Comparison of ENCODE assay signal across 10 cellular contexts in genomic region chr18:63079114-63079513, GRCh38.
A peak's percentile ranks its signal among the peaks of the same experiment; 100 is the strongest.
DNase-seq lines count a peak whose midpoint lies in the region; ATAC-seq lines count a peak whose summit lies in the region.
"Had no signal": no experiment of that assay in that cellular context is flagged by ENCODE, and none has a peak within 500 bp of the region (broad histone marks: within the 10 kb centered on the region; RNA-seq: fewer than 3 reads in every experiment).

No MANE protein-coding gene starts in this region.

- H3K9me3 Mint-ChIP-seq in activated CD4-positive, alpha-beta T cell treated with anti-CD3 and anti-CD28 coated beads, Interleukin-2, amount 10 ng/mL, durations not matched to agents 7 days and 5 days: peaks cover 14% of the 10 kb centered on the region
- peaks cover 7% of the 10 kb centered on the region for H3K9me3 Mint-ChIP-seq in stimulated activated memory B cell treated with anti-CD40 and anti-IgM and Interleukin-4, amounts not matched to agents 10 μg/mL and 1 μg/mL and 100 μg/mL, for 72 hours

- CTCF ChIA-PET in activated CD4-positive, alpha-beta T cell treated with anti-CD3 and anti-CD28 coated beads, Interleukin-2, amount 10 ng/mL, durations not matched to agents 7 days and 5 days (lab: Charles Lee): no interaction called here

- DNase-seq in activated CD4-positive, alpha-beta T cell treated with anti-CD3 and anti-CD28 coated beads, Interleukin-2, amount 10 ng/mL, durations not matched to agents 7 days and 5 days: peak; percentile 27
- DNase-seq in activated CD4-positive, alpha-beta T cell treated with anti-CD3 and anti-CD28 coated beads, Interleukin-2, amount 50 U/mL, for 1 hour: no peak
- DNase-seq in NOMO-1 treated with dmso at 0.1 percent for 144 hours (lab: John Stamatoyannopoulos, UW; ENCODE audit: unreplicated experiment): peak; percentile 38
- no peak for DNase-seq in GM03348 (ENCODE audit: low spot score)
- DNase-seq in stimulated activated CD4-positive, alpha-beta T cell treated with anti-CD3 and anti-CD28 coated beads, Interleukin-1b, Interleukin-23, amount 100 ng/mL, for 48 hours: no peak
- DNase-seq: NCI-H1048; stimulated activated CD4-positive, alpha-beta T cell treated with anti-CD3 and anti-CD28 coated beads, Interleukin-4, amount 100 ng/mL, for 1 hour had no signal

- ATAC-seq in HG02852 (IDR thresholded peaks at IDR 0.05; ENCODE audit: unreplicated experiment) (peak; percentile 44), GM21447 (IDR thresholded peaks at IDR 0.05; ENCODE audit: unreplicated experiment) (no peak)
- ATAC-seq in stimulated activated memory B cell treated with anti-CD40 and anti-IgM and Interleukin-4, amounts not matched to agents 10 μg/mL and 1 μg/mL and 100 μg/mL, for 72 hours: peak; percentile 86

- H3K27ac Mint-ChIP-seq in activated CD4-positive, alpha-beta T cell treated with anti-CD3 and anti-CD28 coated beads, Interleukin-2, amount 10 ng/mL, durations not matched to agents 7 days and 5 days: no peak overlapping the region
- H3K27ac Mint-ChIP-seq in stimulated activated memory B cell treated with anti-CD40 and anti-IgM and Interleukin-4, amounts not matched to agents 10 μg/mL and 1 μg/mL and 100 μg/mL, for 72 hours: no peak overlapping the region

- no peak overlapping the region for H3K4me3 Mint-ChIP-seq in activated CD4-positive, alpha-beta T cell treated with anti-CD3 and anti-CD28 coated beads, Interleukin-2, amount 10 ng/mL, durations not matched to agents 7 days and 5 days
- no peak overlapping the region for H3K4me3 Mint-ChIP-seq in stimulated activated memory B cell treated with anti-CD40 and anti-IgM and Interleukin-4, amounts not matched to agents 10 μg/mL and 1 μg/mL and 100 μg/mL, for 72 hours

- POLR2A ChIA-PET in activated CD4-positive, alpha-beta T cell treated with anti-CD3 and anti-CD28 coated beads, Interleukin-2, amount 10 ng/mL, durations not matched to agents 7 days and 5 days (lab: Charles Lee): no interaction called here

- peaks cover 18% of the 10 kb centered on the region for H3K4me1 Mint-ChIP-seq in activated CD4-positive, alpha-beta T cell treated with anti-CD3 and anti-CD28 coated beads, Interleukin-2, amount 10 ng/mL, durations not matched to agents 7 days and 5 days
- H3K4me1 Mint-ChIP-seq in stimulated activated memory B cell treated with anti-CD40 and anti-IgM and Interleukin-4, amounts not matched to agents 10 μg/mL and 1 μg/mL and 100 μg/mL, for 72 hours: peaks cover 27% of the 10 kb centered on the region

- peaks cover 8% of the 10 kb centered on the region for H3K36me3 Mint-ChIP-seq in activated CD4-positive, alpha-beta T cell treated with anti-CD3 and anti-CD28 coated beads, Interleukin-2, amount 10 ng/mL, durations not matched to agents 7 days and 5 days (ENCODE audit: low read depth)
- H3K36me3 Mint-ChIP-seq in stimulated activated memory B cell treated with anti-CD40 and anti-IgM and Interleukin-4, amounts not matched to agents 10 μg/mL and 1 μg/mL and 100 μg/mL, for 72 hours: peaks cover 5% of the 10 kb centered on the region

- H3K27me3 Mint-ChIP-seq in activated CD4-positive, alpha-beta T cell treated with anti-CD3 and anti-CD28 coated beads, Interleukin-2, amount 10 ng/mL, durations not matched to agents 7 days and 5 days: peaks cover 19% of the 10 kb centered on the region
- H3K27me3 Mint-ChIP-seq in stimulated activated memory B cell treated with anti-CD40 and anti-IgM and Interleukin-4, amounts not matched to agents 10 μg/mL and 1 μg/mL and 100 μg/mL, for 72 hours: peaks cover 8% of the 10 kb centered on the region

Comparison
In these comparisons a context has a peak if more than half of its experiments do, and no peak if none do; other contexts are left out.
1. DNase-seq: peak in activated CD4-positive, alpha-beta T cell treated with anti-CD3 and anti-CD28 coated beads, Interleukin-2, amount 10 ng/mL, durations not matched to agents 7 days and 5 days (single experiment) and NOMO-1 treated with dmso at 0.1 percent for 144 hours (single experiment); none in activated CD4-positive, alpha-beta T cell treated with anti-CD3 and anti-CD28 coated beads, Interleukin-2, amount 50 U/mL, for 1 hour (single experiment), GM03348 (single experiment) and stimulated activated CD4-positive, alpha-beta T cell treated with anti-CD3 and anti-CD28 coated beads, Interleukin-1b, Interleukin-23, amount 100 ng/mL, for 48 hours (single experiment).